Comparison of ENCODE assay signal across 9 cellular contexts in genomic region chr15:45454825-45455224, GRCh38.
DNase-seq lines count a peak whose midpoint lies in the region; ATAC-seq and TF ChIP-seq lines count a peak whose summit lies in the region.
"Had no signal": no experiment of that assay in that cellular context is flagged by ENCODE, and none has a peak within 500 bp of the region (broad histone marks: within the 10 kb centered on the region; RNA-seq: fewer than 3 reads in every experiment).

No MANE protein-coding gene starts in this region.

- no peaks in the 10 kb centered on the region for H3K36me3 Mint-ChIP-seq in CD4-positive, alpha-beta T cell (ENCODE audit: low read depth)
- H3K36me3 Mint-ChIP-seq in dendritic cell treated with granulocyte-macrophage colony-stimulating factor and Interleukin-4, amounts not matched to agents 40 ng/mL and 50 ng/mL, for 4 days (ENCODE audit: low read depth): no peaks in the 10 kb centered on the region

- peak; percentile 54 for ATAC-seq in CD4-positive, alpha-beta T cell (ENCODE audit: poor library complexity)
- ATAC-seq in GM21381 (IDR thresholded peaks at IDR 0.05; ENCODE audit: unreplicated experiment) (peak; percentile 53), HG02840 (IDR thresholded peaks at IDR 0.05; ENCODE audit: low FRiP score, unreplicated experiment) (no peak)

- no peaks in the 10 kb centered on the region for H3K27me3 Mint-ChIP-seq in CD4-positive, alpha-beta T cell
- H3K27me3 Mint-ChIP-seq in dendritic cell treated with granulocyte-macrophage colony-stimulating factor and Interleukin-4, amounts not matched to agents 40 ng/mL and 50 ng/mL, for 4 days: no peaks in the 10 kb centered on the region

- no peak for TF ChIP-seq CTCF in CD4-positive, alpha-beta T cell (IDR thresholded peaks at IDR 0.05)
- peak; percentile 56 for TF ChIP-seq CTCF in neutrophil (IDR thresholded peaks at IDR 0.05)
- TF ChIP-seq CTCF in tibial nerve (IDR thresholded peaks at IDR 0.05): no peak

- no peaks in the 10 kb centered on the region for H3K9me3 ChIP-seq in CD4-positive, alpha-beta T cell (ENCODE audit: control insufficient read depth, low read length)
- H3K9me3 ChIP-seq in neutrophil (no peaks in the 10 kb centered on the region), tibial nerve (no peaks in the 10 kb centered on the region)
- H3K9me3 ChIP-seq: thoracic aorta had no signal

- CTCF ChIA-PET in CD4-positive, alpha-beta T cell (lab: Charles Lee): interaction anchor here (1.2 to 1.6 kb wide), 2 partner anchors 24 to 26 kb away, joined by 3 to 8 read pairs; no protein-coding TSS in a partner anchor

- in situ Hi-C loops in KBM-7 (cut with MboI; ENCODE audit: low pct_unique_long_range_greater_than_20kb, low sequenced_read_pairs): loop anchor here (10.0 kb wide), 1 partner anchor 160 kb away; no protein-coding TSS in a partner anchor

- H3K27ac Mint-ChIP-seq in CD4-positive, alpha-beta T cell: peak overlapping the region; percentile 90
- peak overlapping the region; percentile 74 for H3K27ac Mint-ChIP-seq in dendritic cell treated with granulocyte-macrophage colony-stimulating factor and Interleukin-4, amounts not matched to agents 40 ng/mL and 50 ng/mL, for 4 days

- peaks cover 49% of the 10 kb centered on the region for H3K4me1 Mint-ChIP-seq in CD4-positive, alpha-beta T cell (ENCODE audit: low read depth)
- H3K4me1 Mint-ChIP-seq in dendritic cell treated with granulocyte-macrophage colony-stimulating factor and Interleukin-4, amounts not matched to agents 40 ng/mL and 50 ng/mL, for 4 days (ENCODE audit: low read depth): peaks cover 75% of the 10 kb centered on the region

- H3K4me3 ChIP-seq in neutrophil (ENCODE audit: low read depth in 1 of 2, low read length in 1 of 2) (peak overlapping the region; percentile 20 to 40), tibial nerve (no peak overlapping the region)
- H3K4me3 ChIP-seq: thoracic aorta had no signal

- H3K4me1 ChIP-seq in neutrophil (ENCODE audit: control insufficient read depth in 1 of 2, insufficient read depth in 1 of 2, low read depth in 1 of 2, low read length in 1 of 2) (peaks cover 49 to 54% of the 10 kb centered on the region in 2 experiments), tibial nerve (peaks cover 0 to 21% (median 2%) of the 10 kb centered on the region in 4 donors)

- TF ChIP-seq POLR2A in tibial nerve (IDR thresholded peaks at IDR 0.05): no peak

- intact Hi-C loops in CD4-positive, alpha-beta T cell (cut with DNase I, micrococcal nuclease): loop anchor here in 1 of 2 experiments (5.0 kb wide), 2 partner anchors 67 to 148 kb away; partner anchors contain the start of gene SLC30A4
- intact Hi-C loops in dendritic cell treated with granulocyte-macrophage colony-stimulating factor and Interleukin-4, amounts not matched to agents 40 ng/mL and 50 ng/mL, for 4 days (cut with micrococcal nuclease): no loop called here

- H3K9me3 Mint-ChIP-seq in CD4-positive, alpha-beta T cell: peaks cover 2% of the 10 kb centered on the region
- H3K9me3 Mint-ChIP-seq in dendritic cell treated with granulocyte-macrophage colony-stimulating factor and Interleukin-4, amounts not matched to agents 40 ng/mL and 50 ng/mL, for 4 days: no peaks in the 10 kb centered on the region

- no peaks in the 10 kb centered on the region for H3K27me3 ChIP-seq in CD4-positive, alpha-beta T cell (ENCODE audit: control insufficient read depth, insufficient read depth, low read length)
- peaks cover 7% of the 10 kb centered on the region for H3K27me3 ChIP-seq in neutrophil
- H3K27me3 ChIP-seq in tibial nerve: no peaks in the 10 kb centered on the region

- 44 to 53% methylated on average over 8 of the region's 8 CpGs for WGBS in tibial nerve, 2 donors

- POLR2A ChIA-PET in CD4-positive, alpha-beta T cell (lab: Charles Lee): interaction anchor here (0.7 to 2.0 kb wide), 2 partner anchors 24 to 52 kb away, joined by 3 to 8 read pairs; a partner anchor contains a TSS

- H3K36me3 ChIP-seq in neutrophil (no peaks in the 10 kb centered on the region), tibial nerve (no peaks in the 10 kb centered on the region)
- H3K36me3 ChIP-seq: thoracic aorta had no signal

- peak; percentile 51 to 70 (median 58) for DNase-seq in CD4-positive, alpha-beta T cell
- DNase-seq in KBM-7 (peak; percentile 86), tibial nerve (ENCODE audit: low spot score in 2 of 2) (peak; percentile 34 to 66)
- DNase-seq in activated CD4-positive, alpha-beta T cell treated with anti-CD3 and anti-CD28 coated beads for 4 hours: peak; percentile 67 to 71

- H3K4me3 Mint-ChIP-seq in CD4-positive, alpha-beta T cell: peak overlapping the region; percentile 72
- peak overlapping the region; percentile 64 for H3K4me3 Mint-ChIP-seq in dendritic cell treated with granulocyte-macrophage colony-stimulating factor and Interleukin-4, amounts not matched to agents 40 ng/mL and 50 ng/mL, for 4 days

- TF ChIP-seq EP300 in tibial nerve (IDR thresholded peaks at IDR 0.05): peak in 1 of 2 donors; percentile 10

- H3K27ac ChIP-seq in CD4-positive, alpha-beta T cell (ENCODE audit: low read depth, low read length): no peak overlapping the region
- H3K27ac ChIP-seq in neutrophil: peak overlapping the region; percentile 93
- H3K27ac ChIP-seq in tibial nerve: peak overlapping the region in 1 of 4 donors; percentile 58
- H3K27ac ChIP-seq: thoracic aorta had no signal

Comparison
In these comparisons a context has a peak if more than half of its experiments do, and no peak if none do; other contexts are left out.
1. H3K4me3 ChIP-seq: peak in neutrophil (2 of 2); none in tibial nerve (0 of 4).
2. Peak in every context shown above with its lines, with median percentiles within 50 percentile points of each other: DNase-seq.